ENCODE assay signal across 17 cellular contexts in the genomic region with DNA sequence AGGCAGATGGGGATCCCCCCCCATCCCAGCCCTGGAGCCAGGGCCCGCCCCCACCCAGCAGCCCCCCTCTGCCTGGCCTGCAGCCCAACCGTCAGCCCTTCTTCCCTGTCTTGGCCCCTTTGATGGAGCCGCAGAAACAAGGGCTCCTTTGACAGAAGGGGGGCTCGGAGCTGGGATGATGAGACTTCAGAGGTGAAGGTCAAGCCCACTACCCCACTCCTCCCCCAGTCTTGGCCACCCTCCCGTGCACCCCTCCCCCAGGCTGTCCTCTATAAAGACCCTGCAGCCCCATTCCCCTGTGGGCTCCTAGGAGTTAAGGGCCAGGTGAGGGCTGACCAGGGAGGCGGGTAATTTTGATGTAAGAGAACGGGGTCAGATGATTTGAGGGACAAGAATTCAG. TPM values are rescaled to one million over a fixed set of nuclear protein-coding genes. Genes with fewer than 3 reads are reported as not detected.
DNase-seq lines count a peak whose midpoint lies in the region; ATAC-seq and TF ChIP-seq lines count a peak whose summit lies in the region.
"Had no signal": no experiment of that assay in that cellular context is flagged by ENCODE, and none has a peak within 500 bp of the region (broad histone marks: within the 10 kb centered on the region; RNA-seq: fewer than 3 reads in every experiment).

Gene PRSS56 (plus strand): TSS at position 301 of the 400 bp plus-strand sequence. CDS start 211 bp downstream, outside the sequence.

- ATAC-seq in CD8-positive, alpha-beta T cell, result no peak
- ATAC-seq in T-helper 17 cell (no peak), HG03025 (IDR thresholded peaks at IDR 0.05; ENCODE audit: low FRiP score, unreplicated experiment) (no peak)
- ATAC-seq in central memory CD8-positive, alpha-beta T cell (replicated peaks; ENCODE audit: extremely low read depth, poor library complexity, severe bottlenecking), result no peak
- ATAC-seq: HCT116 had no signal

- H3K27me3 ChIP-seq in CD8-positive, alpha-beta T cell (ENCODE audit: insufficient read depth, low read length), result peaks cover 25% of the 10 kb centered on the region
- peaks cover 63% of the 10 kb centered on the region for H3K27me3 ChIP-seq in neural progenitor cell
- H3K27me3 ChIP-seq in dorsolateral prefrontal cortex, result peaks cover 0 to 46% (median 28%) of the 10 kb centered on the region in 45 donors
- peaks cover 21% of the 10 kb centered on the region for H3K27me3 ChIP-seq in BE2C

- DNase-seq in CD8-positive, alpha-beta T cell, result no peak
- no peak for DNase-seq in T-helper 17 cell
- no peak for DNase-seq in central memory CD8-positive, alpha-beta T cell (ENCODE audit: low spot score in 2 of 2)
- DNase-seq in neural progenitor cell (ENCODE audit: low spot score), result no peak
- no peak for DNase-seq in dorsolateral prefrontal cortex
- DNase-seq in BE2C, result no peak
- DNase-seq in cardiac septum (ENCODE audit: low spot score), result no peak
- DNase-seq: ACHN; CD4-positive, alpha-beta memory T cell; DMS153; DMS79 treated with DMSO at 0.1 percent for 48 hours; EL had no signal

- H3K27ac Mint-ChIP-seq in CD8-positive, alpha-beta T cell, result no peak within 1 kb of the TSS
- H3K27ac Mint-ChIP-seq in T-helper 17 cell, result no peak within 1 kb of the TSS
- no peak within 1 kb of the TSS for H3K27ac Mint-ChIP-seq in central memory CD8-positive, alpha-beta T cell (ENCODE audit: low read depth)
- no peak within 1 kb of the TSS for H3K27ac Mint-ChIP-seq in neural progenitor cell

- CTCF ChIA-PET in CD8-positive, alpha-beta T cell (lab: Charles Lee), result interaction anchor here (1.1 to 1.2 kb wide), 2 partner anchors 11 to 76 kb away, joined by 4 read pairs; no protein-coding TSS in a partner anchor

- no peak for TF ChIP-seq CTCF in CD8-positive, alpha-beta T cell (IDR thresholded peaks at IDR 0.05)
- TF ChIP-seq CTCF in neural progenitor cell (IDR thresholded peaks at IDR 0.05) (no peak), dorsolateral prefrontal cortex (IDR thresholded peaks at IDR 0.05 in 54 of 56, conservative IDR thresholded peaks at IDR 0.05 in 2 of 56; ENCODE audit: low read depth in 1 of 56, partially characterized antibody in 56 of 56) (no peak), BE2C (IDR thresholded peaks at IDR 0.05; ENCODE audit: low read depth, low read length) (no peak)

- POLR2A ChIA-PET in CD8-positive, alpha-beta T cell (lab: Charles Lee), result no interaction called here

- peak within 1 kb of the TSS; percentile 11 for H3K4me3 Mint-ChIP-seq in CD8-positive, alpha-beta T cell
- H3K4me3 Mint-ChIP-seq in T-helper 17 cell (peak within 1 kb of the TSS; percentile 64), neural progenitor cell (peak within 1 kb of the TSS; percentile 30)
- peak within 1 kb of the TSS; percentile 72 for H3K4me3 Mint-ChIP-seq in central memory CD8-positive, alpha-beta T cell

- no peak within 1 kb of the TSS for H3K4me3 ChIP-seq in CD8-positive, alpha-beta T cell (ENCODE audit: low read depth, low read length)
- H3K4me3 ChIP-seq in neural progenitor cell (no peak within 1 kb of the TSS), dorsolateral prefrontal cortex (no peak within 1 kb of the TSS), BE2C (ENCODE audit: low read depth, low read length) (no peak within 1 kb of the TSS)

- H3K4me1 Mint-ChIP-seq in CD8-positive, alpha-beta T cell (ENCODE audit: low read depth), result peaks cover 9% of the 10 kb centered on the region
- H3K4me1 Mint-ChIP-seq in T-helper 17 cell (peaks cover 4% of the 10 kb centered on the region), neural progenitor cell (peaks cover 16% of the 10 kb centered on the region)
- H3K4me1 Mint-ChIP-seq in central memory CD8-positive, alpha-beta T cell, result peaks cover 10% of the 10 kb centered on the region

- no peaks in the 10 kb centered on the region for H3K79me2 ChIP-seq in neural progenitor cell (ENCODE audit: low read depth)

- peaks cover 19% of the 10 kb centered on the region for H4K20me1 ChIP-seq in neural progenitor cell (ENCODE audit: low read depth)

- no peaks in the 10 kb centered on the region for H3K9me3 Mint-ChIP-seq in CD8-positive, alpha-beta T cell
- H3K9me3 Mint-ChIP-seq in central memory CD8-positive, alpha-beta T cell, result no peaks in the 10 kb centered on the region
- no peaks in the 10 kb centered on the region for H3K9me3 Mint-ChIP-seq in neural progenitor cell
- H3K9me3 Mint-ChIP-seq: CD4-positive, alpha-beta memory T cell had no signal

- no peak within 1 kb of the TSS for H3K4me2 ChIP-seq in neural progenitor cell

- H2AFZ ChIP-seq in neural progenitor cell (replicated peaks), result no peak within 1 kb of the TSS

- H3K9me3 ChIP-seq in CD8-positive, alpha-beta T cell (ENCODE audit: low read length), result no peaks in the 10 kb centered on the region
- H3K9me3 ChIP-seq in T-helper 17 cell (ENCODE audit: control insufficient read depth, low read length, poor library complexity, severe bottlenecking), result no peaks in the 10 kb centered on the region
- H3K9me3 ChIP-seq in neural progenitor cell (ENCODE audit: low read depth), result no peaks in the 10 kb centered on the region
- no peaks in the 10 kb centered on the region for H3K9me3 ChIP-seq in BE2C

- intact Hi-C loops in CD8-positive, alpha-beta T cell (cut with DNase I, micrococcal nuclease), result loop anchor here (5.0 kb wide), 2 partner anchors 613 to 668 kb away; no protein-coding TSS in a partner anchor
- intact Hi-C loops in dorsolateral prefrontal cortex (cut with DNase I), result loop anchor here (2.0 to 10.0 kb wide), 5 partner anchors 73 to 618 kb away; no protein-coding TSS in a partner anchor
- intact Hi-C loops in cardiac septum (cut with DNase I), result loop anchor here (5.0 kb wide), 1 partner anchor 613 kb away; no protein-coding TSS in a partner anchor

- H3F3A ChIP-seq in neural progenitor cell (ENCODE audit: low read depth), result no peaks in the 10 kb centered on the region

- H3K4me1 ChIP-seq in CD8-positive, alpha-beta T cell (ENCODE audit: insufficient read depth, low read length), result peaks cover 18% of the 10 kb centered on the region
- peaks cover 7% of the 10 kb centered on the region for H3K4me1 ChIP-seq in neural progenitor cell
- no peaks in the 10 kb centered on the region; the same call in 1 of the 2 replicates for H3K4me1 ChIP-seq in BE2C

- H3K27me3 Mint-ChIP-seq in CD8-positive, alpha-beta T cell (ENCODE audit: low read depth), result peaks cover 42% of the 10 kb centered on the region
- H3K27me3 Mint-ChIP-seq in T-helper 17 cell (peaks cover 37% of the 10 kb centered on the region), neural progenitor cell (ENCODE audit: insufficient read depth, low read depth) (peaks cover 39% of the 10 kb centered on the region)
- peaks cover 68% of the 10 kb centered on the region for H3K27me3 Mint-ChIP-seq in central memory CD8-positive, alpha-beta T cell

- H3K27ac ChIP-seq in CD8-positive, alpha-beta T cell (ENCODE audit: low read depth, low read length), result no peak within 1 kb of the TSS
- no peak within 1 kb of the TSS for H3K27ac ChIP-seq in neural progenitor cell
- H3K27ac ChIP-seq in dorsolateral prefrontal cortex, result no peak within 1 kb of the TSS
- H3K27ac ChIP-seq: C4-2B had no signal

- no peak within 1 kb of the TSS for H3K9ac ChIP-seq in neural progenitor cell

- no peaks in the 10 kb centered on the region for H3K36me3 Mint-ChIP-seq in CD8-positive, alpha-beta T cell
- H3K36me3 Mint-ChIP-seq in T-helper 17 cell (ENCODE audit: low read depth), result no peaks in the 10 kb centered on the region
- peaks cover 3% of the 10 kb centered on the region for H3K36me3 Mint-ChIP-seq in central memory CD8-positive, alpha-beta T cell (ENCODE audit: insufficient read depth)
- H3K36me3 Mint-ChIP-seq in neural progenitor cell, result no peaks in the 10 kb centered on the region
- H3K36me3 Mint-ChIP-seq: CD4-positive, alpha-beta memory T cell had no signal

- H3K36me3 ChIP-seq in CD8-positive, alpha-beta T cell (ENCODE audit: insufficient read depth, low read length), result no peaks in the 10 kb centered on the region
- no peaks in the 10 kb centered on the region for H3K36me3 ChIP-seq in neural progenitor cell
- no peaks in the 10 kb centered on the region for H3K36me3 ChIP-seq in BE2C

RNA-seq across cellular contexts. Expression of gene PRSS56, which starts in this region (rescaled TPM):
- not detected for total RNA-seq in CD8-positive, alpha-beta T cell
- total RNA-seq in T-helper 17 cell (not detected), neural progenitor cell (ENCODE audit: low replicate concordance) (not detected in 2 replicates), dorsolateral prefrontal cortex (1 to 10 TPM in 33 of 120 experiments, under 1 TPM in 73, not detected in 14; 0.24 to 2.5 (median 0.77) TPM), cardiac septum (not detected)
- not detected for polyA plus RNA-seq in BE2C (2012; ENCODE audit: insufficient read depth, insufficient read length, low read depth)
- total RNA-seq: A172; CD4-positive, alpha-beta memory T cell; H4 had no signal
- polyA plus RNA-seq: CD4-positive, alpha-beta memory T cell had no signal

Comparison
In these comparisons a context has a peak if more than half of its experiments do, and no peak if none do; other contexts are left out.
1. H3K4me3 Mint-ChIP-seq: peak in every context shown above with its lines; median percentile 72 in central memory CD8-positive, alpha-beta T cell; 64 in T-helper 17 cell; 30 in neural progenitor cell; 11 in CD8-positive, alpha-beta T cell.